1 cellular context compared by ENCODE assay signal in the genomic region with DNA sequence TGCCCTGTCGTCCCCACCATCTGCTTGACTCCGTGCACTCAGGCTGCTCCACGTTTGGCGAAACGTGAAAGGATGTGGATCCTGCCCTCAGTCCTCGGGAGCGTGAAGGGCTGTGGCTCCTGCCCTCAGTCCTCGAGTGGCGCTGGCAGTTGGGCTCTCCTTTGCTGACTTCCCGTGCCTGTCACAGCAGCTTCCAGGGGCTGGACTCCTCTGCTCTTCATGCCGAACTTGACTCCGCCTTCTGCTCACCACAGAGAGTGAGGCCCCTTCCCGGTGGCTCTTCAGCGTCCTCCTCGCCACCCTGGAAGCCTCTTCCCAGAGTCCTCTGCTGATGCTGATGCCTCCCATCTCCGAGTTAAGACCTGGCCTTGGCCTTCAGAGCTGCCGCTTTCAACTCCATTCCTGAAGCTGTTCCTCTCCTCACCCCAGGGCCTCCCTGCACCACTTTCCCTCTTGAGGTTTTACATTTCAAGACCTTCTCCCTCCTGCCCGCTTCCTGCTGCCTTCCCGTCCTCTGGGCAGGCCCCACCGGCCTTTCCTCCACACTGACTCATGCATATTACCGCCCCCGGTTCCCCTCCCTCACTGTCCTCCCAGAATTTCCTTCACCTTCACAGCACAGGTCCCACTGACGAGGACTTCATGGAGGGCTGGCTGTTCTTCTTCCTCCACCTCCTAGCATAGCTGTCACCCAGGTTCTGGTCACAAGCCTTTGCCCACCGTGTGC.
TF ChIP-seq lines count a peak whose summit lies in the region.

No MANE protein-coding gene starts in this region.

TF ChIP-seq in SK-N-SH, 30 proteins besides CTCF, POLR2A, EP300 and RAD21 (continued from another document):
- TF ChIP-seq, protein P1, sequence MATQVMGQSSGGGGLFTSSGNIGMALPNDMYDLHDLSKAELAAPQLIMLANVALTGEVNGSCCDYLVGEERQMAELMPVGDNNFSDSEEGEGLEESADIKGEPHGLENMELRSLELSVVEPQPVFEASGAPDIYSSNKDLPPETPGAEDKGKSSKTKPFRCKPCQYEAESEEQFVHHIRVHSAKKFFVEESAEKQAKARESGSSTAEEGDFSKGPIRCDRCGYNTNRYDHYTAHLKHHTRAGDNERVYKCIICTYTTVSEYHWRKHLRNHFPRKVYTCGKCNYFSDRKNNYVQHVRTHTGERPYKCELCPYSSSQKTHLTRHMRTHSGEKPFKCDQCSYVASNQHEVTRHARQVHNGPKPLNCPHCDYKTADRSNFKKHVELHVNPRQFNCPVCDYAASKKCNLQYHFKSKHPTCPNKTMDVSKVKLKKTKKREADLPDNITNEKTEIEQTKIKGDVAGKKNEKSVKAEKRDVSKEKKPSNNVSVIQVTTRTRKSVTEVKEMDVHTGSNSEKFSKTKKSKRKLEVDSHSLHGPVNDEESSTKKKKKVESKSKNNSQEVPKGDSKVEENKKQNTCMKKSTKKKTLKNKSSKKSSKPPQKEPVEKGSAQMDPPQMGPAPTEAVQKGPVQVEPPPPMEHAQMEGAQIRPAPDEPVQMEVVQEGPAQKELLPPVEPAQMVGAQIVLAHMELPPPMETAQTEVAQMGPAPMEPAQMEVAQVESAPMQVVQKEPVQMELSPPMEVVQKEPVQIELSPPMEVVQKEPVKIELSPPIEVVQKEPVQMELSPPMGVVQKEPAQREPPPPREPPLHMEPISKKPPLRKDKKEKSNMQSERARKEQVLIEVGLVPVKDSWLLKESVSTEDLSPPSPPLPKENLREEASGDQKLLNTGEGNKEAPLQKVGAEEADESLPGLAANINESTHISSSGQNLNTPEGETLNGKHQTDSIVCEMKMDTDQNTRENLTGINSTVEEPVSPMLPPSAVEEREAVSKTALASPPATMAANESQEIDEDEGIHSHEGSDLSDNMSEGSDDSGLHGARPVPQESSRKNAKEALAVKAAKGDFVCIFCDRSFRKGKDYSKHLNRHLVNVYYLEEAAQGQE (IDR thresholded peaks at IDR 0.05; ENCODE audit: low read depth, low read length) = no peak
- TF ChIP-seq MXI1 (IDR thresholded peaks at IDR 0.05; ENCODE audit: low read depth, low read length) (no peak), NRF1 (IDR thresholded peaks at IDR 0.05; ENCODE audit: low read depth, low read length) (no peak), RCOR1 (IDR thresholded peaks at IDR 0.05; ENCODE audit: low read length) (no peak), GABPA (IDR thresholded peaks at IDR 0.05; ENCODE audit: low read depth) (no peak), ELF1 (IDR thresholded peaks at IDR 0.05) (no peak), FOXJ3 (CRISPR knock-in tag; IDR thresholded peaks at IDR 0.05) (no peak), FOXM1 (IDR thresholded peaks at IDR 0.05; ENCODE audit: low read depth) (no peak)
- TF ChIP-seq, protein P2, sequence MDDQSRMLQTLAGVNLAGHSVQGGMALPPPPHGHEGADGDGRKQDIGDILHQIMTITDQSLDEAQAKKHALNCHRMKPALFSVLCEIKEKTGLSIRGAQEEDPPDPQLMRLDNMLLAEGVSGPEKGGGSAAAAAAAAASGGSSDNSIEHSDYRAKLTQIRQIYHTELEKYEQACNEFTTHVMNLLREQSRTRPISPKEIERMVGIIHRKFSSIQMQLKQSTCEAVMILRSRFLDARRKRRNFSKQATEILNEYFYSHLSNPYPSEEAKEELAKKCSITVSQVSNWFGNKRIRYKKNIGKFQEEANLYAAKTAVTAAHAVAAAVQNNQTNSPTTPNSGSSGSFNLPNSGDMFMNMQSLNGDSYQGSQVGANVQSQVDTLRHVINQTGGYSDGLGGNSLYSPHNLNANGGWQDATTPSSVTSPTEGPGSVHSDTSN (IDR thresholded peaks at IDR 0.05) = no peak
- TF ChIP-seq, protein P3, sequence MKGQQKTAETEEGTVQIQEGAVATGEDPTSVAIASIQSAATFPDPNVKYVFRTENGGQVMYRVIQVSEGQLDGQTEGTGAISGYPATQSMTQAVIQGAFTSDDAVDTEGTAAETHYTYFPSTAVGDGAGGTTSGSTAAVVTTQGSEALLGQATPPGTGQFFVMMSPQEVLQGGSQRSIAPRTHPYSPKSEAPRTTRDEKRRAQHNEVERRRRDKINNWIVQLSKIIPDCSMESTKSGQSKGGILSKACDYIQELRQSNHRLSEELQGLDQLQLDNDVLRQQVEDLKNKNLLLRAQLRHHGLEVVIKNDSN (IDR thresholded peaks at IDR 0.05; ENCODE audit: borderline replicate concordance, low read depth) = no peak
- TF ChIP-seq, protein P4, sequence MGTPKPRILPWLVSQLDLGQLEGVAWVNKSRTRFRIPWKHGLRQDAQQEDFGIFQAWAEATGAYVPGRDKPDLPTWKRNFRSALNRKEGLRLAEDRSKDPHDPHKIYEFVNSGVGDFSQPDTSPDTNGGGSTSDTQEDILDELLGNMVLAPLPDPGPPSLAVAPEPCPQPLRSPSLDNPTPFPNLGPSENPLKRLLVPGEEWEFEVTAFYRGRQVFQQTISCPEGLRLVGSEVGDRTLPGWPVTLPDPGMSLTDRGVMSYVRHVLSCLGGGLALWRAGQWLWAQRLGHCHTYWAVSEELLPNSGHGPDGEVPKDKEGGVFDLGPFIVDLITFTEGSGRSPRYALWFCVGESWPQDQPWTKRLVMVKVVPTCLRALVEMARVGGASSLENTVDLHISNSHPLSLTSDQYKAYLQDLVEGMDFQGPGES (IDR thresholded peaks at IDR 0.05; ENCODE audit: low read depth, low read length) = no peak
- TF ChIP-seq, protein P5, sequence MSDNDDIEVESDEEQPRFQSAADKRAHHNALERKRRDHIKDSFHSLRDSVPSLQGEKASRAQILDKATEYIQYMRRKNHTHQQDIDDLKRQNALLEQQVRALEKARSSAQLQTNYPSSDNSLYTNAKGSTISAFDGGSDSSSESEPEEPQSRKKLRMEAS (IDR thresholded peaks at IDR 0.05; ENCODE audit: low read depth) = no peak
TF ChIP-seq in SK-N-SH: peak in this region for 0.
